Comparison of ENCODE assay signal across 8 cellular contexts in genomic region chr6:28369463-28369862, GRCh38.
"Had no signal": no experiment of that assay in that cellular context is flagged by ENCODE, and none has a peak within 500 bp of the region (broad histone marks: within the 10 kb centered on the region; RNA-seq: fewer than 3 reads in every experiment).

No MANE protein-coding gene starts in this region.

- H3K9ac ChIP-seq: KMS-11 had no signal

- ATAC-seq: HepG2 had no signal

- DNase-seq: IMR-90, Karpas-422, Kasumi-1, KBM-7, KG1 had no signal

- H3K4me2 ChIP-seq: KMS-11 had no signal

- H3K27ac ChIP-seq: HL-60, KMS-11 had no signal

- FAIRE-seq: HepG2 had no signal
